ENCODE assay signal across 17 cellular contexts in genomic region chr4:94507281-94507680, GRCh38. TPM values are rescaled to one million over a fixed set of nuclear protein-coding genes. Genes with fewer than 3 reads are reported as not detected.
DNase-seq lines count a peak whose midpoint lies in the region; ATAC-seq, FAIRE-seq and TF ChIP-seq lines count a peak whose summit lies in the region.
"Had no signal": no experiment of that assay in that cellular context is flagged by ENCODE, and none has a peak within 500 bp of the region (broad histone marks: within the 10 kb centered on the region; RNA-seq: fewer than 3 reads in every experiment).

No MANE protein-coding gene starts in this region.

- H3K4me3 Mint-ChIP-seq in astrocyte (ENCODE audit: unreplicated experiment), result no peak overlapping the region
- H3K4me3 Mint-ChIP-seq: H9; neural crest cell; T-helper 1 cell treated with Interleukin-12 subunit alpha and Interleukin-12 subunit beta and Interleukin-4 antibody, amounts not matched to agents 30 μg/mL and 1 μg/mL, for 36 hours had no signal

- H3K9me3 Mint-ChIP-seq in astrocyte (ENCODE audit: unreplicated experiment), result no peaks in the 10 kb centered on the region
- H3K9me3 Mint-ChIP-seq: H9; T-helper 1 cell treated with Interleukin-12 subunit alpha and Interleukin-12 subunit beta and Interleukin-4 antibody, amounts not matched to agents 30 μg/mL and 1 μg/mL, for 36 hours had no signal

- ATAC-seq in right cardiac atrium, result no peak
- ATAC-seq in right lobe of liver, result peak in 1 of 4 donors; percentile 2
- ATAC-seq: Panc1 had no signal

- peak overlapping the region; percentile 58 for H3K4me2 ChIP-seq in astrocyte (ENCODE audit: low read length)

- H3K9me3 ChIP-seq in right atrium auricular region (no peaks in the 10 kb centered on the region), right cardiac atrium (ENCODE audit: control insufficient read depth, low read length) (no peaks in the 10 kb centered on the region), astrocyte (ENCODE audit: insufficient read depth, low read depth, low read length) (no peaks in the 10 kb centered on the region), right lobe of liver (no peaks in the 10 kb centered on the region), uterus (no peaks in the 10 kb centered on the region)
- H3K9me3 ChIP-seq: lower lobe of right lung had no signal

- peaks cover 99% of the 10 kb centered on the region for H3K79me2 ChIP-seq in astrocyte (ENCODE audit: insufficient read depth, low read length)

- H3K27ac ChIP-seq in right atrium auricular region (peak overlapping the region; percentile 56 to 57), right cardiac atrium (ENCODE audit: low read length) (no peak overlapping the region), astrocyte (ENCODE audit: low read depth, low read length) (peak overlapping the region; percentile 73), right lobe of liver (peak overlapping the region in 2 of 3 donors; percentile 42 to 61), uterus (peak overlapping the region; percentile 82 to 99)
- H3K27ac ChIP-seq: lower lobe of right lung had no signal

- peaks cover 6% of the 10 kb centered on the region for H3K36me3 Mint-ChIP-seq in astrocyte (ENCODE audit: low read depth, unreplicated experiment)

- H3K9ac ChIP-seq in astrocyte (ENCODE audit: low read length), result peak overlapping the region; percentile 45

- H4K20me1 ChIP-seq in astrocyte (ENCODE audit: insufficient read depth, low read length), result peaks cover 34% of the 10 kb centered on the region

- 71% methylated on average over 2 of the region's 2 CpGs for WGBS in right cardiac atrium
- 81% methylated on average over 2 of the region's 2 CpGs for WGBS in right lobe of liver (ENCODE audit: insufficient coverage, low coverage, low lambda C conversion rate, missing lambda C conversion rate)

- no peak overlapping the region for H2AFZ ChIP-seq in astrocyte (ENCODE audit: low read depth, low read length)

- TF ChIP-seq CTCF in right atrium auricular region (IDR thresholded peaks at IDR 0.05) (no peak), astrocyte (IDR thresholded peaks at IDR 0.05; ENCODE audit: insufficient read depth, low read depth, low read length) (no peak), right lobe of liver (IDR thresholded peaks at IDR 0.05) (no peak), uterus (IDR thresholded peaks at IDR 0.05) (no peak)

- FAIRE-seq in astrocyte (lab: Jason Lieb, UNC), result no peak

- peak overlapping the region; percentile 43 for H3K27ac Mint-ChIP-seq in astrocyte (ENCODE audit: unreplicated experiment)
- H3K27ac Mint-ChIP-seq: T-helper 1 cell treated with Interleukin-12 subunit alpha and Interleukin-12 subunit beta and Interleukin-4 antibody, amounts not matched to agents 30 μg/mL and 1 μg/mL, for 36 hours had no signal

- peaks cover 10% of the 10 kb centered on the region for H3K36me3 ChIP-seq in right atrium auricular region
- H3K36me3 ChIP-seq in astrocyte (ENCODE audit: insufficient read depth, low read length), result no peaks in the 10 kb centered on the region
- H3K36me3 ChIP-seq in right lobe of liver, result no peaks in the 10 kb centered on the region
- no peaks in the 10 kb centered on the region for H3K36me3 ChIP-seq in uterus
- H3K36me3 ChIP-seq: lower lobe of right lung had no signal

- H3K4me3 ChIP-seq in right atrium auricular region (no peak overlapping the region), right cardiac atrium (ENCODE audit: low read length) (no peak overlapping the region), astrocyte (ENCODE audit: insufficient read depth, low read depth, low read length) (no peak overlapping the region), right lobe of liver (no peak overlapping the region), uterus (no peak overlapping the region)
- H3K4me3 ChIP-seq: lower lobe of right lung, skin epidermis had no signal

- no peak for DNase-seq in right atrium auricular region (ENCODE audit: low spot score)
- no peak for DNase-seq in right cardiac atrium
- DNase-seq in astrocyte (ENCODE audit: low read depth), result no peak
- no peak for DNase-seq in right lobe of liver
- no peak for DNase-seq in uterus
- no peak for DNase-seq in NCI-H748 (lab: John Stamatoyannopoulos, UW; ENCODE audit: unreplicated experiment)
- DNase-seq in NCI-H82 treated with DMSO at 0.1 percent for 48 hours (lab: John Stamatoyannopoulos, UW; ENCODE audit: unreplicated experiment), result no peak
- no peak for DNase-seq in SK-N-DZ (ENCODE audit: low spot score)
- DNase-seq: activated CD4-positive, alpha-beta T cell treated with anti-CD3 and anti-CD28 coated beads for 1 hour; activated T-cell treated with anti-CD3 and anti-CD28 coated beads for 4 hours; H9; lower lobe of right lung; NCI-H446 treated with DMSO at 0.1 percent for 48 hours had no signal

- TF ChIP-seq POLR2A in right lobe of liver (IDR thresholded peaks at IDR 0.05), result no peak
- no peak for TF ChIP-seq POLR2A in uterus (IDR thresholded peaks at IDR 0.05)

- H3K27me3 Mint-ChIP-seq in astrocyte (ENCODE audit: low read depth, unreplicated experiment), result no peaks in the 10 kb centered on the region

- H3K4me1 Mint-ChIP-seq in astrocyte (ENCODE audit: low read depth, unreplicated experiment), result peaks cover 40% of the 10 kb centered on the region

- intact Hi-C loops in right cardiac atrium (cut with DNase I), result no loop called here
- intact Hi-C loops in right lobe of liver (cut with DNase I), result loop anchor here in 1 of 2 donors (10.0 kb wide), 1 partner anchor 58 kb away; no protein-coding TSS in a partner anchor
- intact Hi-C loops in uterus (cut with DNase I; ENCODE audit: low total_unique reads), result no loop called here

- H3K27me3 ChIP-seq in right atrium auricular region (no peaks in the 10 kb centered on the region), right cardiac atrium (ENCODE audit: control insufficient read depth, insufficient read depth) (no peaks in the 10 kb centered on the region), astrocyte (ENCODE audit: insufficient read depth, low read length) (no peaks in the 10 kb centered on the region), right lobe of liver (no peaks in the 10 kb centered on the region), uterus (no peaks in the 10 kb centered on the region)

- H3K4me1 ChIP-seq in right atrium auricular region (peaks cover 0 to 79% of the 10 kb centered on the region in 2 donors), right cardiac atrium (ENCODE audit: control insufficient read depth, insufficient read depth, low read length) (peaks cover 18% of the 10 kb centered on the region), astrocyte (ENCODE audit: insufficient read depth, low read length) (peaks cover 24% of the 10 kb centered on the region), right lobe of liver (peaks cover 0 to 44% (median 14%) of the 10 kb centered on the region in 4 donors), uterus (peaks cover 0 to 29% of the 10 kb centered on the region in 2 donors)

RNA-seq across cellular contexts. Expression of gene PDLIM5, which starts 55.5 kb away (rescaled TPM):
- total RNA-seq in right atrium auricular region, result 100 to 1,000 TPM; 598 to 841 TPM
- total RNA-seq in right cardiac atrium, result 100 to 1,000 TPM; 511 to 778 (median 584) TPM
- polyA plus RNA-seq in right cardiac atrium, result 407 TPM
- total RNA-seq in astrocyte, result 174 and 181 TPM in 2 replicates
- 100 to 1,000 TPM in 3 of 6 experiments, 10 to 100 TPM in 3; 71.9 to 135 (median 101) TPM for total RNA-seq in right lobe of liver
- total RNA-seq in uterus, result 100 to 1,000 TPM in 3 of 4 donors, 10 to 100 TPM in 1; 90.8 to 571 (median 351) TPM
- polyA plus RNA-seq in SK-N-DZ (2014; cell fraction: cytosol; rRNA removed), result 8.9 and 12.6 TPM in 2 replicates
- 3.0 and 3.1 TPM in 2 replicates for polyA plus RNA-seq in SK-N-DZ (2014; cell fraction: nucleus; rRNA removed)
